8 cellular contexts compared by ENCODE assay signal in genomic region chr2:241149925-241150659, GRCh38. TPM values are rescaled to one million over a fixed set of nuclear protein-coding genes. Genes with fewer than 3 reads are reported as not detected.
DNase-seq lines count a peak whose midpoint lies in the region; ATAC-seq, FAIRE-seq and TF ChIP-seq lines count a peak whose summit lies in the region.

Gene PPP1R7 (plus strand): TSS chr2:241150467. CDS start chr2:241150496, 29 bp downstream.

- H3K36me3 ChIP-seq in left ventricle myocardium inferior = peaks cover 16% of the 10 kb centered on the region
- peaks cover 0 to 15% of the 10 kb centered on the region in 2 donors for H3K36me3 ChIP-seq in psoas muscle (ENCODE audit: insufficient read depth in 1 of 2, low read depth in 1 of 2)

- intact Hi-C loops in left ventricle myocardium inferior (cut with micrococcal nuclease) = no loop called here
- intact Hi-C loops in psoas muscle (cut with DNase I) = loop anchor here (5.0 kb wide), 2 partner anchors 43 to 48 kb away; partner anchors contain the start of gene MTERF4 (in 1 of the 2)

- H3K9me3 ChIP-seq in T-helper 17 cell (ENCODE audit: control insufficient read depth, low read length, poor library complexity, severe bottlenecking) (no peaks in the 10 kb centered on the region), left ventricle myocardium inferior (replicated peaks) (no peaks in the 10 kb centered on the region), psoas muscle (no peaks in the 10 kb centered on the region)

- H3K4me1 ChIP-seq in left ventricle myocardium inferior = peaks cover 29% of the 10 kb centered on the region
- H3K4me1 ChIP-seq in psoas muscle = peaks cover 14% of the 10 kb centered on the region

- FAIRE-seq in urothelium cell line (lab: Jason Lieb, UNC) = peak; percentile 9

- H3K27me3 ChIP-seq in left ventricle myocardium inferior (ENCODE audit: low read depth) (no peaks in the 10 kb centered on the region), psoas muscle (ENCODE audit: insufficient read depth in 3 of 3, low read length in 2 of 3) (peaks cover 0 to 4% (median 0%) of the 10 kb centered on the region in 3 donors)

- peaks cover 6% of the 10 kb centered on the region for H3K36me3 Mint-ChIP-seq in T-helper 17 cell (ENCODE audit: low read depth)

- TF ChIP-seq CTCF in left ventricle myocardium inferior (IDR thresholded peaks at IDR 0.05; ENCODE audit: borderline replicate concordance) = no peak
- TF ChIP-seq CTCF in psoas muscle (IDR thresholded peaks at IDR 0.05) = no peak

- TF ChIP-seq POLR2A in GM15510 (IDR thresholded peaks at IDR 0.05; ENCODE audit: borderline replicate concordance, extremely low read depth, insufficient read length) = peak; percentile 85

- no peaks in the 10 kb centered on the region for H3K27me3 Mint-ChIP-seq in T-helper 17 cell

- WGBS in psoas muscle, 3 donors = 0% methylated on average over 65 to 73 of the region's 73 CpGs

- H3K27ac ChIP-seq in left ventricle myocardium inferior (replicated peaks) (peak within 1 kb of the TSS; percentile 86), psoas muscle (peak within 1 kb of the TSS; percentile 89)

- DNase-seq in NCI-H1694 treated with DMSO at 0.1 percent for 48 hours (lab: John Stamatoyannopoulos, UW) (peak; percentile 89), T-helper 17 cell (peak; percentile 88 to 95 (median 92)), amygdala (lab: John Stamatoyannopoulos, UW) (peak; percentile 45 to 96 (median 90)), left ventricle myocardium inferior (peak; percentile 94), psoas muscle (peak; percentile 95 to 97), urothelium cell line (ENCODE audit: low spot score) (peak; percentile 99)

- peak within 1 kb of the TSS; percentile 100 for H3K4me3 Mint-ChIP-seq in T-helper 17 cell

- H3K4me3 ChIP-seq in left ventricle myocardium inferior (peak within 1 kb of the TSS; percentile 95), psoas muscle (peak within 1 kb of the TSS; percentile 96)

- peaks cover 39% of the 10 kb centered on the region for H3K4me1 Mint-ChIP-seq in T-helper 17 cell

- H3K27ac Mint-ChIP-seq in T-helper 17 cell = peak within 1 kb of the TSS; percentile 99

- ATAC-seq in HG02885 (IDR thresholded peaks at IDR 0.05; ENCODE audit: poor library complexity, unreplicated experiment) (peak; percentile 79), T-helper 17 cell (peak; percentile 84), psoas muscle (peak; percentile 95 to 97 (median 96))

RNA-seq across cellular contexts. Expression of gene PPP1R7, which starts in this region (rescaled TPM):
- total RNA-seq in T-helper 17 cell = 10 to 100 TPM; 40.0 to 54.8 TPM
- total RNA-seq in left ventricle myocardium inferior = 61.5 TPM
- total RNA-seq in psoas muscle = 10 to 100 TPM; 71.3 to 80.8 (median 72.2) TPM
- 100 to 1,000 TPM in 1 of 3 donors, 10 to 100 TPM in 2; 44.0 to 108 (median 74.6) TPM for polyA plus RNA-seq in psoas muscle

Comparison
In these comparisons a context has a peak if more than half of its experiments do, and no peak if none do; other contexts are left out.
1. Peak in every context shown above with its lines: DNase-seq, ATAC-seq, H3K4me3 ChIP-seq and H3K27ac ChIP-seq.